In genomic region chr5:157808043-157808442, GRCh38 we compare ENCODE assay signal across 18 cellular contexts. TPM values are rescaled to one million over a fixed set of nuclear protein-coding genes. Genes with fewer than 3 reads are reported as not detected.
DNase-seq lines count a peak whose midpoint lies in the region; ATAC-seq and TF ChIP-seq lines count a peak whose summit lies in the region.
"Had no signal": no experiment of that assay in that cellular context is flagged by ENCODE, and none has a peak within 500 bp of the region (broad histone marks: within the 10 kb centered on the region; RNA-seq: fewer than 3 reads in every experiment).

No MANE protein-coding gene starts in this region.

- H3K4me3 ChIP-seq in SK-N-SH (ENCODE audit: low read depth in 2 of 2, low read length in 1 of 2) (no peak overlapping the region), GM23338 (no peak overlapping the region)
- H3K4me3 ChIP-seq: A549; BLaER1 treated with 17β-estradiol and CSF1 and Interleukin-3, amounts not matched to agents 10 nM and 100 nM had no signal

- no peaks in the 10 kb centered on the region; a peak in 2 of 4 replicates for H3K4me1 ChIP-seq in SK-N-SH (ENCODE audit: control insufficient read depth in 1 of 2, insufficient read depth in 2 of 2, low read depth in 1 of 2, low read length in 1 of 2)
- no peaks in the 10 kb centered on the region for H3K4me1 ChIP-seq in GM23338 (ENCODE audit: insufficient read depth)
- H3K4me1 ChIP-seq: A549; BLaER1 treated with 17β-estradiol and CSF1 and Interleukin-3, amounts not matched to agents 10 nM and 100 nM had no signal

- H3K36me3 ChIP-seq in SK-N-SH (replicated peaks in 1 of 2; ENCODE audit: control insufficient read depth in 1 of 2, insufficient read depth in 2 of 2, low read length in 1 of 2) (peaks cover 69 to 77% of the 10 kb centered on the region in 2 experiments), GM23338 (ENCODE audit: insufficient read depth) (peaks cover 29% of the 10 kb centered on the region)

- no peak for DNase-seq in SK-N-SH
- peak; percentile 43 for DNase-seq in dermis blood vessel endothelial cell
- no peak for DNase-seq in nephron progenitor cell
- no peak for DNase-seq in GM23338 (ENCODE audit: low spot score)
- no peak for DNase-seq in HPDE6-E6E7 (ENCODE audit: extremely low spot score)
- DNase-seq: AML-193; Caco-2; Calu3; CD4-positive, alpha-beta T cell; CD8-positive, alpha-beta T cell; DMS79 treated with DMSO at 0.1 percent for 48 hours; GF-D8 had no signal

- no peak for TF ChIP-seq CTCF in SK-N-SH (IDR thresholded peaks at IDR 0.05)
- no peak for TF ChIP-seq CTCF in nephron progenitor cell (IDR thresholded peaks at IDR 0.05)
- no peak for TF ChIP-seq CTCF in GM23338 (conservative IDR thresholded peaks at IDR 0.05; ENCODE audit: low read depth in 2 of 2)

- H2AFZ ChIP-seq in SK-N-SH (ENCODE audit: low read depth), result no peak overlapping the region
- no peak overlapping the region for H2AFZ ChIP-seq in GM23338

- H3F3A ChIP-seq in SK-N-SH (replicated peaks; ENCODE audit: insufficient read depth) (no peaks in the 10 kb centered on the region), GM23338 (replicated peaks; ENCODE audit: low read depth) (no peaks in the 10 kb centered on the region)

- H3K4me2 ChIP-seq in SK-N-SH (no peak overlapping the region), GM23338 (no peak overlapping the region)
- H3K4me2 ChIP-seq: A549; BLaER1 treated with 17β-estradiol and CSF1 and Interleukin-3, amounts not matched to agents 10 nM and 100 nM had no signal

- H3K79me2 ChIP-seq in SK-N-SH (ENCODE audit: insufficient read depth) (no peaks in the 10 kb centered on the region), GM23338 (replicated peaks; ENCODE audit: insufficient read depth) (no peaks in the 10 kb centered on the region)

- H3K36me3 Mint-ChIP-seq in nephron progenitor cell (ENCODE audit: low read depth), result peaks cover 62% of the 10 kb centered on the region
- H3K36me3 Mint-ChIP-seq in GM23338 (ENCODE audit: low read depth), result peaks cover 61% of the 10 kb centered on the region

- no peak for ATAC-seq in SK-N-SH treated with all-trans-retinoic acid at 6 μM for 48 hours
- no peak for ATAC-seq in GM23338
- ATAC-seq: A549; CD8-positive, alpha-beta T cell had no signal

- H3K4me3 Mint-ChIP-seq in nephron progenitor cell (no peak overlapping the region), GM23338 (no peak overlapping the region)
- H3K4me3 Mint-ChIP-seq: B cell; CD4-positive, alpha-beta T cell; CD8-positive, alpha-beta T cell had no signal

- CTCF ChIA-PET in SK-N-SH (lab: Yijun Ruan, JAX), result interaction anchor here (1.4 to 2.5 kb wide), 2 partner anchors 141 to 187 kb away, joined by 5 to 8 read pairs; no protein-coding TSS in a partner anchor

- H3K4me1 Mint-ChIP-seq in nephron progenitor cell (no peaks in the 10 kb centered on the region), GM23338 (no peaks in the 10 kb centered on the region)
- H3K4me1 Mint-ChIP-seq: B cell had no signal

- H3K9me3 Mint-ChIP-seq in nephron progenitor cell (no peaks in the 10 kb centered on the region), GM23338 (no peaks in the 10 kb centered on the region)
- H3K9me3 Mint-ChIP-seq: CD4-positive, alpha-beta T cell; CD8-positive, alpha-beta T cell had no signal

- POLR2A ChIA-PET in SK-N-SH (lab: Yijun Ruan, JAX), result no interaction called here

- no peaks in the 10 kb centered on the region for H3K9me3 ChIP-seq in SK-N-SH
- H3K9me3 ChIP-seq: A549; BLaER1 treated with 17β-estradiol and CSF1 and Interleukin-3, amounts not matched to agents 10 nM and 100 nM; Caco-2 had no signal

- H3K9me2 ChIP-seq in SK-N-SH, result no peaks in the 10 kb centered on the region
- H3K9me2 ChIP-seq in GM23338 (ENCODE audit: insufficient read depth), result no peaks in the 10 kb centered on the region

- H3K27ac Mint-ChIP-seq in nephron progenitor cell, result peak overlapping the region; percentile 12
- no peak overlapping the region for H3K27ac Mint-ChIP-seq in GM23338
- H3K27ac Mint-ChIP-seq: B cell; CD4-positive, alpha-beta T cell; CD8-positive, alpha-beta T cell had no signal

- H4K20me1 ChIP-seq in SK-N-SH (ENCODE audit: insufficient read depth) (no peaks in the 10 kb centered on the region), GM23338 (replicated peaks; ENCODE audit: insufficient read depth) (no peaks in the 10 kb centered on the region)

- H3K27me3 Mint-ChIP-seq in nephron progenitor cell (ENCODE audit: low read depth, poor library complexity), result no peaks in the 10 kb centered on the region
- peaks cover 1% of the 10 kb centered on the region for H3K27me3 Mint-ChIP-seq in GM23338 (ENCODE audit: insufficient read depth, low read depth, poor library complexity)
- H3K27me3 Mint-ChIP-seq: B cell; CD4-positive, alpha-beta T cell had no signal

- H3K27ac ChIP-seq in SK-N-SH (ENCODE audit: low read depth in 2 of 2, low read length in 1 of 2) (no peak overlapping the region), GM23338 (ENCODE audit: low read depth) (no peak overlapping the region)
- H3K27ac ChIP-seq: 22Rv1; A549; BLaER1 treated with 17β-estradiol and CSF1 and Interleukin-3, amounts not matched to agents 10 nM and 100 nM; C4-2B had no signal

- WGBS in SK-N-SH (ENCODE audit: low lambda C conversion rate), result 73% methylated on average over 2 of the region's 2 CpGs

- H3K27me3 ChIP-seq in SK-N-SH (ENCODE audit: insufficient read depth) (no peaks in the 10 kb centered on the region), GM23338 (ENCODE audit: insufficient read depth) (no peaks in the 10 kb centered on the region)
- H3K27me3 ChIP-seq: BLaER1 treated with 17β-estradiol and CSF1 and Interleukin-3, amounts not matched to agents 10 nM and 100 nM had no signal

- no peak for TF ChIP-seq EP300 in SK-N-SH (IDR thresholded peaks at IDR 0.05; ENCODE audit: borderline replicate concordance in 1 of 2, low read depth in 1 of 2, low read length in 1 of 2)

- H3K9ac ChIP-seq in SK-N-SH, result no peak overlapping the region
- H3K9ac ChIP-seq: BLaER1 treated with 17β-estradiol and CSF1 and Interleukin-3, amounts not matched to agents 10 nM and 100 nM had no signal

- no peak for TF ChIP-seq RAD21 in SK-N-SH (IDR thresholded peaks at IDR 0.05; ENCODE audit: low read length)

TF ChIP-seq in SK-N-SH treated with all-trans-retinoic acid at 6 μM for 48 hours, 23 proteins besides CTCF, POLR2A, EP300 and RAD21:
- TF ChIP-seq PPARA (CRISPR knock-in tag; IDR thresholded peaks at IDR 0.05; ENCODE audit: borderline replicate concordance), result no peak
- TF ChIP-seq ISL1 (CRISPR knock-in tag; IDR thresholded peaks at IDR 0.05), result peak; percentile 65

TF ChIP-seq in SK-N-SH, 30 proteins besides CTCF, POLR2A, EP300 and RAD21 (continues in another document):
- TF ChIP-seq TEAD4 (IDR thresholded peaks at IDR 0.05; ENCODE audit: borderline replicate concordance, insufficient read depth) (no peak), IRF3 (IDR thresholded peaks at IDR 0.05; ENCODE audit: low read depth, low read length) (no peak), JUND (IDR thresholded peaks at IDR 0.05) (no peak), FOXJ3 (CRISPR knock-in tag; IDR thresholded peaks at IDR 0.05) (no peak), SMC3 (IDR thresholded peaks at IDR 0.05; ENCODE audit: low read depth, low read length) (no peak), CHD2 (IDR thresholded peaks at IDR 0.05; ENCODE audit: low read length, partially characterized antibody) (no peak), YY1 (IDR thresholded peaks at IDR 0.05; ENCODE audit: low read depth) (no peak), SIN3A (IDR thresholded peaks at IDR 0.05; ENCODE audit: borderline replicate concordance, low read depth, low read length) (no peak), MEF2A (IDR thresholded peaks at IDR 0.05; ENCODE audit: borderline replicate concordance, low read depth) (no peak), GABPA (IDR thresholded peaks at IDR 0.05; ENCODE audit: low read depth) (no peak)

TF ChIP-seq in GM23338, 12 proteins besides CTCF, POLR2A, EP300 and RAD21 (continues in another document):
- TF ChIP-seq ZNF114 (CRISPR knock-in tag; IDR thresholded peaks at IDR 0.05) (no peak), EZH2phosphoT487 (IDR thresholded peaks at IDR 0.05; ENCODE audit: unreplicated experiment) (no peak), ETS1 (IDR thresholded peaks at IDR 0.05) (no peak), REST (IDR thresholded peaks at IDR 0.05; ENCODE audit: unreplicated experiment) (no peak)

RNA-seq across cellular contexts. Expression of gene CLINT1, which starts 50.9 kb away (rescaled TPM):
- 65.4 and 105 TPM in 2 replicates for polyA plus RNA-seq in SK-N-SH (2012; rRNA removed)
- 46.0 and 56.1 TPM in 2 replicates for polyA plus RNA-seq in SK-N-SH (2012; cell fraction: cytosol; rRNA removed)
- 136 and 198 TPM in 2 replicates for polyA plus RNA-seq in SK-N-SH (2012; cell fraction: nucleus; rRNA removed)
- total RNA-seq in dermis blood vessel endothelial cell, result 92.4 and 131 TPM in 2 replicates
- 82.1 and 101 TPM in 2 replicates for total RNA-seq in GM23338 (2014; rRNA removed; shearing (Covaris generic))
- polyA plus RNA-seq in GM23338 (2016; fragmentation: Nextera tagmentation; extraction: Ambion mirVana), result 66.3 and 71.7 TPM in 2 replicates
